ENCODE assay signal across 8 cellular contexts in the genomic region with DNA sequence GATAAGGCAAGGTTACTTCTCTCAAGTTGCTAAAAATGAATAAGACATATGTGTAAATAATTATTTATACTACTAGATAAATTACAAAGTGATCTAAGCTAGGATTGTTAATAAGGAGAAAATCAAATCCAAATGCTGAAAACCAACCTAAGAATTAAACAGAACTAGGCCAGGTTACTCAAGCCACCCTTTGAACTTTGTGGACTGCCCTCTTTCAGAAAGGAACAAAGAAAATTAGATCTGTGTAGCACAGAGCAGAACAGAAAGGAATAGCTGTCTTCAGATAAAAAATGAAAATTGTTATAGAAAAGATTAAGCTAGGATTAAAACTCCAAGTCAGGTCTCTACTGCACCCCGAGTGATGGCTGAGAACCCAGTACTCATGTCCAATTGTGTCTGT.
"Had no signal": no experiment of that assay in that cellular context is flagged by ENCODE, and none has a peak within 500 bp of the region (broad histone marks: within the 10 kb centered on the region; RNA-seq: fewer than 3 reads in every experiment).

No MANE protein-coding gene starts in this region.

- FAIRE-seq: HTR-8/SVneo had no signal

- DNase-seq: GM23248, GOT3, H7, HFFc6, KBM-7 had no signal

- H3K9me3 ChIP-seq: HAP-1 had no signal

- H3K4me3 ChIP-seq: GM23248, HAP-1 had no signal

- H3K9ac ChIP-seq: GM23248 had no signal

- ATAC-seq: HCT116 had no signal

- H3K36me3 ChIP-seq: HAP-1 had no signal

- H3K27ac ChIP-seq: GM23248 had no signal

- H3K4me1 ChIP-seq: HAP-1 had no signal

- H2AFZ ChIP-seq: GM23248 had no signal
